Comparison of ENCODE assay signal across 14 cellular contexts in genomic region chr1:159598196-159598595, GRCh38. TPM values are rescaled to one million over a fixed set of nuclear protein-coding genes. Genes with fewer than 3 reads are reported as not detected.
DNase-seq lines count a peak whose midpoint lies in the region; ATAC-seq, FAIRE-seq and TF ChIP-seq lines count a peak whose summit lies in the region.
"Had no signal": no experiment of that assay in that cellular context is flagged by ENCODE, and none has a peak within 500 bp of the region (broad histone marks: within the 10 kb centered on the region; RNA-seq: fewer than 3 reads in every experiment).

No MANE protein-coding gene starts in this region.

- peak; percentile 96 for FAIRE-seq in H54 (lab: Jason Lieb, UNC)

- H3K27ac ChIP-seq in dorsolateral prefrontal cortex, result no peak overlapping the region
- H3K27ac ChIP-seq: WERI-Rb-1 had no signal

- H3K9me3 Mint-ChIP-seq in activated T-cell treated with anti-CD3 and anti-CD28 coated beads, Interleukin-2, amount 50 U/mL, for 72 hours, result peaks cover 0 to 1% of the 10 kb centered on the region in 2 donors

- intact Hi-C loops in dorsolateral prefrontal cortex (cut with DNase I), result no loop called here

- TF ChIP-seq CTCF in fibroblast of mammary gland (conservative IDR thresholded peaks at IDR 0.05; ENCODE audit: control insufficient read depth, insufficient read depth, low read depth, low read length) (no peak), dorsolateral prefrontal cortex (IDR thresholded peaks at IDR 0.05 in 54 of 56, conservative IDR thresholded peaks at IDR 0.05 in 2 of 56; ENCODE audit: low read depth in 1 of 56, partially characterized antibody in 56 of 56) (no peak)

- no peak overlapping the region for H3K4me3 Mint-ChIP-seq in activated T-cell treated with anti-CD3 and anti-CD28 coated beads, Interleukin-2, amount 50 U/mL, for 72 hours

- peaks cover 7% of the 10 kb centered on the region for H3K4me1 Mint-ChIP-seq in activated T-cell treated with anti-CD3 and anti-CD28 coated beads, Interleukin-2, amount 50 U/mL, for 72 hours (ENCODE audit: low read depth)

- H3K36me3 Mint-ChIP-seq in activated T-cell treated with anti-CD3 and anti-CD28 coated beads, Interleukin-2, amount 50 U/mL, for 72 hours (ENCODE audit: insufficient read depth in 2 of 2), result no peaks in the 10 kb centered on the region

- H3K4me3 ChIP-seq in fibroblast of mammary gland (ENCODE audit: control insufficient read depth, low read depth, low read length) (no peak overlapping the region), dorsolateral prefrontal cortex (no peak overlapping the region)

- no peak for ATAC-seq in activated T-cell treated with anti-CD3 and anti-CD28 coated beads, Interleukin-2, amount 50 U/mL, for 72 hours (replicated peaks in 1 of 2)
- no peak for ATAC-seq in GM18502 (IDR thresholded peaks at IDR 0.05; ENCODE audit: poor library complexity, unreplicated experiment)
- ATAC-seq: left colon had no signal

- TF ChIP-seq POLR2A in H54 (IDR thresholded peaks at IDR 0.05; ENCODE audit: low read depth, low read length), result no peak

- no peak overlapping the region for H3K27ac Mint-ChIP-seq in activated T-cell treated with anti-CD3 and anti-CD28 coated beads, Interleukin-2, amount 50 U/mL, for 72 hours

- DNase-seq in H54 (ENCODE audit: insufficient read length, low spot score) (peak; percentile 43), SW480 (ENCODE audit: low spot score) (peak; percentile 72), fibroblast of mammary gland (ENCODE audit: low read depth) (peak; percentile 86), pulmonary artery endothelial cell (ENCODE audit: low read depth, low spot score) (peak; percentile 55), dorsolateral prefrontal cortex (no peak), DMS79 treated with DMSO at 0.1 percent for 48 hours (lab: John Stamatoyannopoulos, UW) (no peak)
- DNase-seq in activated T-cell treated with anti-CD3 and anti-CD28 coated beads, Interleukin-2, amount 50 U/mL, for 72 hours, result no peak
- DNase-seq: activated gamma-delta T cell, H7, left colon, NCI-H1417, WERI-Rb-1 had no signal

- H3K27me3 ChIP-seq in dorsolateral prefrontal cortex, result peaks cover 0 to 19% (median 0%) of the 10 kb centered on the region in 45 donors

- peaks cover 51% of the 10 kb centered on the region for H3K27me3 Mint-ChIP-seq in activated T-cell treated with anti-CD3 and anti-CD28 coated beads, Interleukin-2, amount 50 U/mL, for 72 hours (ENCODE audit: low read depth)

RNA-seq across cellular contexts. Expression of gene APCS, which starts 10.6 kb away (rescaled TPM):
- total RNA-seq in pulmonary artery endothelial cell, result not detected in 2 replicates
- not detected for total RNA-seq in activated T-cell treated with anti-CD3 and anti-CD28 coated beads, Interleukin-2, amount 50 U/mL, for 72 hours
- not detected for total RNA-seq in dorsolateral prefrontal cortex
- total RNA-seq: H7, left colon, posterior vena cava had no signal

Comparison
In these comparisons a context has a peak if more than half of its experiments do, and no peak if none do; other contexts are left out.
1. DNase-seq: peak in H54 (single experiment), SW480 (single experiment), fibroblast of mammary gland (single experiment) and pulmonary artery endothelial cell (single experiment); none in activated T-cell treated with anti-CD3 and anti-CD28 coated beads, Interleukin-2, amount 50 U/mL, for 72 hours (0 of 2), dorsolateral prefrontal cortex (0 of 10) and DMS79 treated with DMSO at 0.1 percent for 48 hours (single experiment).